ENCODE assay signal across 2 cellular contexts in genomic region chr9:136678034-136678433, GRCh38.
TF ChIP-seq lines count a peak whose summit lies in the region.

No MANE protein-coding gene starts in this region.

TF ChIP-seq in liver, 16 proteins besides CTCF, POLR2A, EP300 and RAD21:
- TF ChIP-seq HNF4A (conservative IDR thresholded peaks at IDR 0.05) (no peak), REST (IDR thresholded peaks at IDR 0.05) (no peak), ATF3 (IDR thresholded peaks at IDR 0.05) (no peak), FOXA1 (IDR thresholded peaks at IDR 0.05) (no peak), HNF4G (IDR thresholded peaks at IDR 0.05) (no peak), MAX (IDR thresholded peaks at IDR 0.05) (no peak)

TF ChIP-seq in HepG2, 621 proteins besides CTCF, POLR2A, EP300 and RAD21:
- TF ChIP-seq HHEX (CRISPR knock-in tag; IDR thresholded peaks at IDR 0.05) (no peak), HNF4A (CRISPR knock-in tag; IDR thresholded peaks at IDR 0.05) (no peak), FOSL2 (CRISPR knock-in tag; IDR thresholded peaks at IDR 0.05) (no peak), ATF4 (CRISPR knock-in tag; IDR thresholded peaks at IDR 0.05) (no peak), MAZ (IDR thresholded peaks at IDR 0.05; ENCODE audit: borderline replicate concordance, low read depth, low read length) (no peak), MAZ (CRISPR knock-in tag; IDR thresholded peaks at IDR 0.05; ENCODE audit: low read depth) (no peak), ZNF496 (CRISPR knock-in tag; IDR thresholded peaks at IDR 0.05; ENCODE audit: insufficient replicate concordance) (no peak), ZNF816 (CRISPR knock-in tag; IDR thresholded peaks at IDR 0.05; ENCODE audit: borderline replicate concordance) (no peak), ASH2L (IDR thresholded peaks at IDR 0.05; ENCODE audit: insufficient read length, low read depth, low read length) (no peak), ZNF629 (CRISPR knock-in tag; conservative IDR thresholded peaks at IDR 0.05) (no peak), ZEB1 (IDR thresholded peaks at IDR 0.05; ENCODE audit: insufficient replicate concordance, low read depth) (no peak)
